Comparison of ENCODE assay signal across 8 cellular contexts in the genomic region with DNA sequence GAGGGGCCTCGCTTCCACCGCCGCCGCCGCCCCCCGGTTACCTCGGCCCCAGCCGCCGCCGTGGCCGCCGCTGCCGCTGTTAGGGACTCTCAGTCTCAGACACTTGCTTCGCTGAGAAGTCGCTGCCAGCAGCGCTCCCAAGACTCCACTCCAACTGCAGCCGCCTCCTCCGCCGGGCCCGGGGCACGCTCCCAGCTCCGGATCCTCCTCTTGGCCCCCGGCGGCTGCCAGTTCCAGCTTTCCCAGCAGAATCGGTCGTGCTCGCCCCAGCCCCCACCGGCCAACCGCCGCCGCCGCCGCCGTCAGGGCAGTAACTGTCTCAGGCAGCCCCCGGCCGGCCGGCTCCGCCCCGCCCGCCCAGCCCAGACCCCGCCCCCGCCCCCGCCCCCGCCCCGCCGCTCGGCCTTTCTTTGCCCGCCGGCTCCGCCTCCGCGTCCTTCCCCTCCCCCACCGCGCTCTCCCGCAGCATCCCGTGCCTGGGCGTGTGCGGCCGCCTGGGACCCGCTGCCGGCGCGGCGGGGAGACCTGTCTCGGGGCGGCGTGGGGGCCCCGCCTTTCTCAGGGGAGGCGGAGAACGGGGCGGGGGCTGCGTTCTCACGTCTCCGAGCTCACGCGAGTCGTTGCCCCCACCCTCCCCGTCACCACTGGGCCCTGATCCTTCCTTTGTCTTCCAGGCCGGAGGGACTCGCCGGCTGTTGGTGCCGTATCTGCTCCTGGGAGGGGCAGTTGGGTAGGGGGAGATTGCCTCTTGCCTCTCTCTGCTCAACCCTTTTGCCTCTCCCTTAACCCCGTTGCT. TPM values are rescaled to one million over a fixed set of nuclear protein-coding genes. Genes with fewer than 3 reads are reported as not detected.
DNase-seq lines count a peak whose midpoint lies in the region; ATAC-seq and TF ChIP-seq lines count a peak whose summit lies in the region.

A gene with protein sequence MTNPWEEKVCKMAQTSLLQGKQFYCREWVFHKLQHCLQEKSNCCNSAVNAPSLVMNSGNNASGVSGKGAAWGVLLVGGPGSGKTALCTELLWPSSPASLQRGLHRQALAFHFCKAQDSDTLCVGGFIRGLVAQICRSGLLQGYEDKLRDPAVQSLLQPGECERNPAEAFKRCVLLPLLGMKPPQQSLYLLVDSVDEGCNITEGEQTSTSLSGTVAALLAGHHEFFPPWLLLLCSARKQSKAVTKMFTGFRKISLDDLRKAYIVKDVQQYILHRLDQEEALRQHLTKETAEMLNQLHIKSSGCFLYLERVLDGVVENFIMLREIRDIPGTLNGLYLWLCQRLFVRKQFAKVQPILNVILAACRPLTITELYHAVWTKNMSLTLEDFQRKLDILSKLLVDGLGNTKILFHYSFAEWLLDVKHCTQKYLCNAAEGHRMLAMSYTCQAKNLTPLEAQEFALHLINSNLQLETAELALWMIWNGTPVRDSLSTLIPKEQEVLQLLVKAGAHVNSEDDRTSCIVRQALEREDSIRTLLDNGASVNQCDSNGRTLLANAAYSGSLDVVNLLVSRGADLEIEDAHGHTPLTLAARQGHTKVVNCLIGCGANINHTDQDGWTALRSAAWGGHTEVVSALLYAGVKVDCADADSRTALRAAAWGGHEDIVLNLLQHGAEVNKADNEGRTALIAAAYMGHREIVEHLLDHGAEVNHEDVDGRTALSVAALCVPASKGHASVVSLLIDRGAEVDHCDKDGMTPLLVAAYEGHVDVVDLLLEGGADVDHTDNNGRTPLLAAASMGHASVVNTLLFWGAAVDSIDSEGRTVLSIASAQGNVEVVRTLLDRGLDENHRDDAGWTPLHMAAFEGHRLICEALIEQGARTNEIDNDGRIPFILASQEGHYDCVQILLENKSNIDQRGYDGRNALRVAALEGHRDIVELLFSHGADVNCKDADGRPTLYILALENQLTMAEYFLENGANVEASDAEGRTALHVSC (N-terminal part only) (minus strand): TSS at position 316 of the 796 bp plus-strand sequence. CDS start 2,221 bp downstream, outside the sequence.

- H3K4me1 ChIP-seq in BLaER1 (peaks cover 41% of the 10 kb centered on the region), duodenal mucosa (ENCODE audit: control insufficient read depth in 1 of 2, insufficient read depth in 2 of 2, low read length in 2 of 2) (peaks cover 9 to 20% of the 10 kb centered on the region in 2 donors), right lobe of liver (peaks cover 0 to 21% (median 0%) of the 10 kb centered on the region in 4 donors)

- H3K4me3 ChIP-seq in BLaER1, result peak within 1 kb of the TSS; percentile 94
- H3K4me3 ChIP-seq in duodenal mucosa (ENCODE audit: low read depth in 1 of 2, low read length in 2 of 2), result peak within 1 kb of the TSS; percentile 82 to 90
- H3K4me3 ChIP-seq in right lobe of liver, result peak within 1 kb of the TSS; percentile 78 to 83 (median 82)

- TF ChIP-seq POLR2A in right lobe of liver (IDR thresholded peaks at IDR 0.05), result peak; percentile 65

- DNase-seq in GM19240 (ENCODE audit: insufficient read length, low spot score), result peak; percentile 38
- peak; percentile 64 for DNase-seq in NCI-H510A treated with DMSO at 0.1 percent for 48 hours (lab: John Stamatoyannopoulos, UW)
- peak; percentile 6 to 35 for DNase-seq in activated CD4-positive, alpha-beta T cell treated with anti-CD3 and anti-CD28 coated beads, Interleukin-2, amount 50 U/mL, for 24 hours (ENCODE audit: low read depth in 1 of 2, low spot score in 1 of 2)
- DNase-seq in right lobe of liver, result peak; percentile 90 to 93 (median 92)
- DNase-seq in stimulated activated CD4-positive, alpha-beta T cell treated with anti-CD3 and anti-CD28 coated beads, Interleukin-4, amount 100 ng/mL, for 1 hour, result peak; percentile 60

- TF ChIP-seq CTCF in right lobe of liver (IDR thresholded peaks at IDR 0.05), result no peak

- H4K20me1 ChIP-seq in BLaER1, result peaks cover 45% of the 10 kb centered on the region

- H3K27me3 ChIP-seq in BLaER1 (no peaks in the 10 kb centered on the region), duodenal mucosa (ENCODE audit: control insufficient read depth in 1 of 2, insufficient read depth in 2 of 2, low read length in 2 of 2) (no peaks in the 10 kb centered on the region), right lobe of liver (no peaks in the 10 kb centered on the region)

- H3K9ac ChIP-seq in BLaER1 (peak within 1 kb of the TSS; percentile 94), duodenal mucosa (ENCODE audit: low read depth in 1 of 2, low read length in 2 of 2) (peak within 1 kb of the TSS; percentile 72 to 90)

- under 1% methylated on average over 29 of the region's 83 CpGs for WGBS in right lobe of liver (ENCODE audit: insufficient coverage, low coverage, low lambda C conversion rate, missing lambda C conversion rate)

- H3K27ac ChIP-seq in BLaER1, result peak within 1 kb of the TSS; percentile 97
- H3K27ac ChIP-seq in duodenal mucosa (ENCODE audit: low read depth, low read length), result peak within 1 kb of the TSS; percentile 89
- peak within 1 kb of the TSS; percentile 84 to 93 (median 86) for H3K27ac ChIP-seq in right lobe of liver

- H3K36me3 ChIP-seq in BLaER1 (peaks cover under 1% of the 10 kb centered on the region; the same call in 1 of the 2 replicates), duodenal mucosa (ENCODE audit: control insufficient read depth in 1 of 2, insufficient read depth in 2 of 2, low read length in 2 of 2) (no peaks in the 10 kb centered on the region), right lobe of liver (no peaks in the 10 kb centered on the region)

- peak within 1 kb of the TSS; percentile 92 for H3K4me2 ChIP-seq in BLaER1

- intact Hi-C loops in right lobe of liver (cut with DNase I), result no loop called here

- peak; percentile 65 for ATAC-seq in HG03442 (IDR thresholded peaks at IDR 0.05; ENCODE audit: unreplicated experiment)
- peak; percentile 77 to 91 (median 84) for ATAC-seq in right lobe of liver

- H3K9me3 ChIP-seq in BLaER1, result no peaks in the 10 kb centered on the region
- H3K9me3 ChIP-seq in duodenal mucosa (ENCODE audit: control insufficient read depth in 1 of 2, low read length in 2 of 2), result no peaks in the 10 kb centered on the region
- no peaks in the 10 kb centered on the region for H3K9me3 ChIP-seq in right lobe of liver

RNA-seq across cellular contexts. Expression of the gene that starts here (rescaled TPM):
- total RNA-seq in right lobe of liver, result 1 to 10 TPM; 4.6 to 7.7 (median 5.8) TPM

Comparison
In these comparisons a context has a peak if more than half of its experiments do, and no peak if none do; other contexts are left out.
1. Peak in every context shown above with its lines: DNase-seq, ATAC-seq, H3K4me3 ChIP-seq and H3K27ac ChIP-seq.
2. DNase-seq: peak in every context shown above with its lines; median percentile 92 in right lobe of liver; 64 in NCI-H510A treated with DMSO at 0.1 percent for 48 hours; 60 in stimulated activated CD4-positive, alpha-beta T cell treated with anti-CD3 and anti-CD28 coated beads, Interleukin-4, amount 100 ng/mL, for 1 hour; 38 in GM19240; 20 in activated CD4-positive, alpha-beta T cell treated with anti-CD3 and anti-CD28 coated beads, Interleukin-2, amount 50 U/mL, for 24 hours.